In genomic region chr9:112379177-112380101, GRCh38 we compare ENCODE assay signal across 8 cellular contexts. TPM values are rescaled to one million over a fixed set of nuclear protein-coding genes. Genes with fewer than 3 reads are reported as not detected.
DNase-seq lines count a peak whose midpoint lies in the region; ATAC-seq, FAIRE-seq and TF ChIP-seq lines count a peak whose summit lies in the region.

No MANE protein-coding gene starts in this region.

- H2AFZ ChIP-seq in smooth muscle cell (ENCODE audit: low read depth), result peak overlapping the region; percentile 94

- ATAC-seq in GM18907 (IDR thresholded peaks at IDR 0.05; ENCODE audit: unreplicated experiment) (peak; percentile 89), HG03139 (IDR thresholded peaks at IDR 0.05; ENCODE audit: unreplicated experiment) (peak; percentile 85)

- H3K4me2 ChIP-seq in smooth muscle cell, result peak overlapping the region; percentile 84

- H3K27ac ChIP-seq in AG04450 (ENCODE audit: low read depth, low read length) (peak overlapping the region; percentile 97), smooth muscle cell (ENCODE audit: low read depth) (peak overlapping the region; percentile 92)

- H4K20me1 ChIP-seq in smooth muscle cell (ENCODE audit: low read depth), result peaks cover 16% of the 10 kb centered on the region

- H3K4me3 ChIP-seq in AG04450 (ENCODE audit: low read depth, low read length) (peak overlapping the region; percentile 91), WI38 (ENCODE audit: low read depth, low read length) (peak overlapping the region; percentile 88), bronchial epithelial cell (ENCODE audit: low read depth, low read length) (peak overlapping the region; percentile 84), smooth muscle cell (peak overlapping the region; percentile 82)

- H3K9ac ChIP-seq in smooth muscle cell (ENCODE audit: low read depth), result peak overlapping the region; percentile 88

- DNase-seq in AG04450 (ENCODE audit: low read depth, low spot score), result peak; percentile 95
- DNase-seq in NCI-H2196 treated with DMSO at 0.1 percent for 48 hours (lab: John Stamatoyannopoulos, UW; ENCODE audit: unreplicated experiment), result peak; percentile 98
- peak; percentile 94 for DNase-seq in bronchial epithelial cell (ENCODE audit: low read depth)
- DNase-seq in iPS-NIHi7 (ENCODE audit: extremely low spot score), result peak; percentile 99
- DNase-seq in smooth muscle cell (lab: John Stamatoyannopoulos, UW; ENCODE audit: unreplicated experiment), result peak; percentile 97

- no peaks in the 10 kb centered on the region for H3K36me3 ChIP-seq in bronchial epithelial cell (ENCODE audit: control insufficient read depth, insufficient read depth, low read length)
- no peaks in the 10 kb centered on the region for H3K36me3 ChIP-seq in smooth muscle cell (ENCODE audit: low read depth)

- H3K9me3 ChIP-seq in AG04450 (ENCODE audit: control insufficient read depth, insufficient read depth, low read length) (no peaks in the 10 kb centered on the region), smooth muscle cell (replicated peaks; ENCODE audit: low read depth) (no peaks in the 10 kb centered on the region)

- POLR2A ChIA-PET in AG04450 (lab: Yijun Ruan, JAX), result interaction anchor here (0.6 to 2.3 kb wide), 12 partner anchors 46 to 748 kb away, joined by 3 to 15 read pairs (median 4); partner anchors contain the start of genes DNAJC25, INIP and PTBP3

- H3K27me3 ChIP-seq in AG04450 (ENCODE audit: control insufficient read depth, insufficient read depth, low read length) (no peaks in the 10 kb centered on the region), bronchial epithelial cell (ENCODE audit: control insufficient read depth, insufficient read depth, low read length) (no peaks in the 10 kb centered on the region), smooth muscle cell (ENCODE audit: low read depth) (no peaks in the 10 kb centered on the region)

- peaks cover 10% of the 10 kb centered on the region for H3K79me2 ChIP-seq in smooth muscle cell (ENCODE audit: low read depth)

- peaks cover 14% of the 10 kb centered on the region for H3K4me1 ChIP-seq in smooth muscle cell (ENCODE audit: low read depth)

- WGBS in smooth muscle cell (ENCODE audit: low lambda C conversion rate), result 2% methylated on average over 40 of the region's 57 CpGs

- no peak for FAIRE-seq in bronchial epithelial cell (lab: Jason Lieb, UNC)

- peaks cover 5% of the 10 kb centered on the region for H3F3A ChIP-seq in smooth muscle cell (ENCODE audit: low read depth)

- CTCF ChIA-PET in AG04450 (lab: Charles Lee), result interaction anchor here (0.5 to 2.0 kb wide), 10 partner anchors 17 to 781 kb away, joined by 3 to 17 read pairs (median 5); partner anchors contain the start of gene INIP

- TF ChIP-seq CTCF in AG04450 (IDR thresholded peaks at IDR 0.05; ENCODE audit: low read depth, low read length) (no peak), WI38 (IDR thresholded peaks at IDR 0.05; ENCODE audit: low read depth, low read length) (no peak), bronchial epithelial cell (IDR thresholded peaks at IDR 0.05; ENCODE audit: insufficient read depth, low read length, severe bottlenecking) (no peak), smooth muscle cell (IDR thresholded peaks at IDR 0.05; ENCODE audit: borderline replicate concordance, insufficient read depth, poor library complexity, severe bottlenecking) (no peak)

RNA-seq across cellular contexts. Expression of gene HSDL2, which starts 0.5 kb away (rescaled TPM):
- 35.7 and 47.0 TPM in 2 replicates for polyA plus RNA-seq in AG04450 (2011; rRNA removed)
- polyA minus RNA-seq in AG04450 (2011; rRNA and poly(A)+ RNA removed), result 32.5 and 60.0 TPM in 2 replicates
- 21.9 and 31.9 TPM in 2 replicates for total RNA-seq in bronchial epithelial cell
- total RNA-seq in smooth muscle cell, result 18.7 and 19.4 TPM in 2 replicates
- polyA plus RNA-seq in smooth muscle cell, result 8.7 and 13.6 TPM in 2 replicates

RNA-seq across cellular contexts. Expression of gene PTBP3, which starts 46.0 kb away (rescaled TPM):
- polyA plus RNA-seq in AG04450 (2011; rRNA removed), result 28.7 and 34.8 TPM in 2 replicates
- 64.1 and 65.0 TPM in 2 replicates for polyA minus RNA-seq in AG04450 (2011; rRNA and poly(A)+ RNA removed)
- 56.2 and 62.4 TPM in 2 replicates for total RNA-seq in bronchial epithelial cell
- total RNA-seq in smooth muscle cell, result 51.5 and 53.2 TPM in 2 replicates
- polyA plus RNA-seq in smooth muscle cell, result 9.5 and 14.7 TPM in 2 replicates

Comparison
In these comparisons a context has a peak if more than half of its experiments do, and no peak if none do; other contexts are left out.
1. Peak in every context shown above with its lines: DNase-seq, ATAC-seq, H3K4me3 ChIP-seq and H3K27ac ChIP-seq.